In the genomic region with DNA sequence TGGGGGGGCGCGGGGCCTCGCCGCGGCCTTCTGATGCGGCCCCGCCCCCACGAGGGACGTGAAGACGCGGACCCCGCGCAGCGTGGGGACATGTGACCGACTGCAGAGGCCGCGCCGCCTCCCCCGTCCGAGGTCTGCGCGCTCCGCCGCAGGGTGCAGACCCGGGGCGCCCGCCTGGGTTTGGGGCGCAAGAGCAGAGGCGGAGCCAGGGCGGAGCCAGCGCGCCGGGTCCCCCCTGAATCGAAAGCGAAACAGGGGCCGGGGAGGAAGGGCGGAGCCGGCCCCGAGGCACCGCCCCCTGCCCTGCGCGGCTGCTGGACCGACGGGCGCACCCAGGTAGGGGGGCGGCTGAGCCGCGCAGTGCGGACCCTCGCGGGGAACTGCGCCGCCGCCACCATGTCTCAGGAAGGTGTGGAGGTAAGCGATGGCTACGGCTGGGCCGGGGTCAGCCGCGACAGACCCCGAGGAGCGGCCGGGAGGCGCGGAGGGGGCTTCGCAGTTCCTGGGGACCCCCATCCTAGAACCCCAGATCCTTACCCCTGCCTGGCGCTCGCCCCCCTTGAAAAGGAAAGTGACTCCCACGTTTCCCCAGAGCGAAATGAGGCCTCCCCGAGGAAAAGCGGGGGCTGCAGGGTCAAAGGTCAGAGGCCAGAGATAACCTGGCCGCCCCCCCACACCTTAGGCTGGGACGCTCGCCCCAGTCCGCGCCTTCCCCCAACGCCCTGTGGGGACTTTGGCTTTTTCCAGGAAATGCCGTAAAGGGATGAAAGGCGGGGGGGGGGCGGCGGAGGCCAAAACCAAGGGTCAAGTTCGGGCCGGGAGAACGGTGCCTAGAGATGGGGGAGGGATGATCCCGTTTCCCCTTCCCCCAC, we compare ENCODE assay signal across 8 cellular contexts. TPM values are rescaled to one million over a fixed set of nuclear protein-coding genes. Genes with fewer than 3 reads are reported as not detected.
DNase-seq lines count a peak whose midpoint lies in the region; ATAC-seq and TF ChIP-seq lines count a peak whose summit lies in the region.

Gene SHFL, plus strand, starts transcription at position 286 of the 872 bp plus-strand sequence. Its CDS starts 111 bp downstream, at position 397.

- no peaks in the 10 kb centered on the region for H3K36me3 ChIP-seq in Loucy (ENCODE audit: insufficient read depth, low read length)

- H3K4me2 ChIP-seq in Loucy (ENCODE audit: low read depth, low read length, poor library complexity, severe bottlenecking): peak within 1 kb of the TSS; percentile 89

- H3K4me3 ChIP-seq in Loucy (ENCODE audit: low read length, poor library complexity, severe bottlenecking): peak within 1 kb of the TSS; percentile 97

- H3K9ac ChIP-seq in Loucy (ENCODE audit: low read depth, low read length, poor library complexity, severe bottlenecking): peak within 1 kb of the TSS; percentile 94

- no peaks in the 10 kb centered on the region for H3K9me3 Mint-ChIP-seq in chondrocyte (ENCODE audit: low read depth)

- H3K27me3 Mint-ChIP-seq in chondrocyte (ENCODE audit: low read depth): no peaks in the 10 kb centered on the region

- H3F3A ChIP-seq in Loucy (ENCODE audit: low read depth): no peaks in the 10 kb centered on the region

- no peaks in the 10 kb centered on the region for H3K9me3 ChIP-seq in Loucy (ENCODE audit: insufficient read depth, low read depth, low read length)

- peaks cover 3% of the 10 kb centered on the region for H3K4me1 Mint-ChIP-seq in chondrocyte (ENCODE audit: low read depth)

- DNase-seq in Daoy (ENCODE audit: low read depth): peak; percentile 82
- DNase-seq in activated CD4-positive, alpha-beta T cell treated with anti-CD3 and anti-CD28 coated beads for 1 hour: peak; percentile 89
- no peak for DNase-seq in chondrocyte (ENCODE audit: low spot score)
- DNase-seq in stimulated activated CD4-positive, alpha-beta T cell treated with anti-CD3 and anti-CD28 coated beads, Interleukin-15, amount 100 ng/mL, for 48 hours (ENCODE audit: low read depth in 2 of 2): peak; percentile 64 to 75
- DNase-seq in NCI-H526 treated with DMSO at 0.1 percent for 48 hours (lab: John Stamatoyannopoulos, UW): no peak

- H3K27ac ChIP-seq in layer of hippocampus (ENCODE audit: low read depth, low read length): peak within 1 kb of the TSS; percentile 80

- ATAC-seq in GM21737 (IDR thresholded peaks at IDR 0.05; ENCODE audit: unreplicated experiment): peak; percentile 78

- H3K4me1 ChIP-seq in Loucy (ENCODE audit: insufficient read depth, low read length, poor library complexity, severe bottlenecking): peaks cover 11% of the 10 kb centered on the region

- TF ChIP-seq CTCF in Loucy (conservative IDR thresholded peaks at IDR 0.05; ENCODE audit: low read length) (no peak), chondrocyte (IDR thresholded peaks at IDR 0.05) (no peak)

- H3K27ac Mint-ChIP-seq in chondrocyte (ENCODE audit: unreplicated experiment): no peak within 1 kb of the TSS

- H3K36me3 Mint-ChIP-seq in chondrocyte (ENCODE audit: low read depth): peaks cover 5% of the 10 kb centered on the region

- peak within 1 kb of the TSS; percentile 96 for H2AFZ ChIP-seq in Loucy (ENCODE audit: low read length)

- H3K27me3 ChIP-seq in Loucy (ENCODE audit: insufficient read depth, low read length, poor library complexity, severe bottlenecking): no peaks in the 10 kb centered on the region
- H3K27me3 ChIP-seq in layer of hippocampus (ENCODE audit: control insufficient read depth, insufficient read depth, low read length): no peaks in the 10 kb centered on the region

- H3K79me2 ChIP-seq in Loucy (ENCODE audit: insufficient read depth, low read length): peaks cover 11% of the 10 kb centered on the region

- H3K9me2 ChIP-seq in Loucy (replicated peaks; ENCODE audit: low read depth, low read length): no peaks in the 10 kb centered on the region

- H3K4me3 Mint-ChIP-seq in chondrocyte (ENCODE audit: unreplicated experiment): peak within 1 kb of the TSS; percentile 78

- H4K20me1 ChIP-seq in Loucy (ENCODE audit: insufficient read depth, low read length, poor library complexity, severe bottlenecking): no peaks in the 10 kb centered on the region

RNA-seq across cellular contexts. Expression of gene SHFL, which starts in this region (rescaled TPM):
- 11.1 and 11.4 TPM in 2 replicates for total RNA-seq in Daoy (2014; rRNA removed; shearing (Covaris generic))
- 15.8 to 21.8 TPM (median 19.9 TPM) in 3 replicates for total RNA-seq in chondrocyte

Comparison
In these comparisons a context has a peak if more than half of its experiments do, and no peak if none do; other contexts are left out.
1. DNase-seq: peak in Daoy (single experiment), activated CD4-positive, alpha-beta T cell treated with anti-CD3 and anti-CD28 coated beads for 1 hour (single experiment) and stimulated activated CD4-positive, alpha-beta T cell treated with anti-CD3 and anti-CD28 coated beads, Interleukin-15, amount 100 ng/mL, for 48 hours (2 of 2); none in chondrocyte (single experiment) and NCI-H526 treated with DMSO at 0.1 percent for 48 hours (single experiment).